1 cellular context compared by ENCODE assay signal in genomic region chr5:120517607-120518252, GRCh38.
TF ChIP-seq lines count a peak whose summit lies in the region.

No MANE protein-coding gene starts in this region.

TF ChIP-seq in K562, 482 proteins besides CTCF, POLR2A, EP300 and RAD21 (continues in another document):
- TF ChIP-seq CBFA2T3 (IDR thresholded peaks at IDR 0.05): peak; percentile 19; the same call in 1 of the 2 replicates
- TF ChIP-seq, protein P1, sequence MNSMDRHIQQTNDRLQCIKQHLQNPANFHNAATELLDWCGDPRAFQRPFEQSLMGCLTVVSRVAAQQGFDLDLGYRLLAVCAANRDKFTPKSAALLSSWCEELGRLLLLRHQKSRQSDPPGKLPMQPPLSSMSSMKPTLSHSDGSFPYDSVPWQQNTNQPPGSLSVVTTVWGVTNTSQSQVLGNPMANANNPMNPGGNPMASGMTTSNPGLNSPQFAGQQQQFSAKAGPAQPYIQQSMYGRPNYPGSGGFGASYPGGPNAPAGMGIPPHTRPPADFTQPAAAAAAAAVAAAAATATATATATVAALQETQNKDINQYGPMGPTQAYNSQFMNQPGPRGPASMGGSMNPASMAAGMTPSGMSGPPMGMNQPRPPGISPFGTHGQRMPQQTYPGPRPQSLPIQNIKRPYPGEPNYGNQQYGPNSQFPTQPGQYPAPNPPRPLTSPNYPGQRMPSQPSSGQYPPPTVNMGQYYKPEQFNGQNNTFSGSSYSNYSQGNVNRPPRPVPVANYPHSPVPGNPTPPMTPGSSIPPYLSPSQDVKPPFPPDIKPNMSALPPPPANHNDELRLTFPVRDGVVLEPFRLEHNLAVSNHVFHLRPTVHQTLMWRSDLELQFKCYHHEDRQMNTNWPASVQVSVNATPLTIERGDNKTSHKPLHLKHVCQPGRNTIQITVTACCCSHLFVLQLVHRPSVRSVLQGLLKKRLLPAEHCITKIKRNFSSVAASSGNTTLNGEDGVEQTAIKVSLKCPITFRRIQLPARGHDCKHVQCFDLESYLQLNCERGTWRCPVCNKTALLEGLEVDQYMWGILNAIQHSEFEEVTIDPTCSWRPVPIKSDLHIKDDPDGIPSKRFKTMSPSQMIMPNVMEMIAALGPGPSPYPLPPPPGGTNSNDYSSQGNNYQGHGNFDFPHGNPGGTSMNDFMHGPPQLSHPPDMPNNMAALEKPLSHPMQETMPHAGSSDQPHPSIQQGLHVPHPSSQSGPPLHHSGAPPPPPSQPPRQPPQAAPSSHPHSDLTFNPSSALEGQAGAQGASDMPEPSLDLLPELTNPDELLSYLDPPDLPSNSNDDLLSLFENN (IDR thresholded peaks at IDR 0.05; ENCODE audit: low read depth in 2 of 2, low read length in 2 of 2): no peak
- TF ChIP-seq ZNF699 (CRISPR knock-in tag; IDR thresholded peaks at IDR 0.05; ENCODE audit: insufficient replicate concordance): no peak
- no peak for TF ChIP-seq STAG1 (CRISPR knock-in tag; IDR thresholded peaks at IDR 0.05; ENCODE audit: borderline replicate concordance)
- no peak for TF ChIP-seq TEAD4 (IDR thresholded peaks at IDR 0.05; ENCODE audit: low read length)
- no peak for TF ChIP-seq TEAD4 (CRISPR knock-in tag; IDR thresholded peaks at IDR 0.05; ENCODE audit: borderline replicate concordance)
- TF ChIP-seq HNRNPLL (IDR thresholded peaks at IDR 0.05; ENCODE audit: low read depth, low read length, poor library complexity, severe bottlenecking): no peak
- no peak for TF ChIP-seq ZNF274 (IDR thresholded peaks at IDR 0.05; ENCODE audit: borderline replicate concordance, low read depth, low read length)
- TF ChIP-seq ZNF77 (CRISPR knock-in tag; IDR thresholded peaks at IDR 0.05): no peak
- no peak for TF ChIP-seq ZSCAN29 (IDR thresholded peaks at IDR 0.05)
- no peak for TF ChIP-seq NONO (IDR thresholded peaks at IDR 0.05; ENCODE audit: low read depth in 2 of 2, low read length in 1 of 2)
- TF ChIP-seq HOMEZ (CRISPR knock-in tag; IDR thresholded peaks at IDR 0.05): no peak
- TF ChIP-seq, protein P2, sequence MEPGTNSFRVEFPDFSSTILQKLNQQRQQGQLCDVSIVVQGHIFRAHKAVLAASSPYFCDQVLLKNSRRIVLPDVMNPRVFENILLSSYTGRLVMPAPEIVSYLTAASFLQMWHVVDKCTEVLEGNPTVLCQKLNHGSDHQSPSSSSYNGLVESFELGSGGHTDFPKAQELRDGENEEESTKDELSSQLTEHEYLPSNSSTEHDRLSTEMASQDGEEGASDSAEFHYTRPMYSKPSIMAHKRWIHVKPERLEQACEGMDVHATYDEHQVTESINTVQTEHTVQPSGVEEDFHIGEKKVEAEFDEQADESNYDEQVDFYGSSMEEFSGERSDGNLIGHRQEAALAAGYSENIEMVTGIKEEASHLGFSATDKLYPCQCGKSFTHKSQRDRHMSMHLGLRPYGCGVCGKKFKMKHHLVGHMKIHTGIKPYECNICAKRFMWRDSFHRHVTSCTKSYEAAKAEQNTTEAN (CRISPR knock-in tag; IDR thresholded peaks at IDR 0.05): no peak
- no peak for TF ChIP-seq RBM15 (IDR thresholded peaks at IDR 0.05; ENCODE audit: insufficient read depth, low read length)
- peak; percentile 19; the same call in 1 of the 2 replicates for TF ChIP-seq ARID1B (IDR thresholded peaks at IDR 0.05)
- TF ChIP-seq FOXP1 (CRISPR knock-in tag; IDR thresholded peaks at IDR 0.05): no peak
- TF ChIP-seq ZNF695 (CRISPR knock-in tag; IDR thresholded peaks at IDR 0.05): no peak
- no peak for TF ChIP-seq ZNF133 (CRISPR knock-in tag; IDR thresholded peaks at IDR 0.05)
- no peak for TF ChIP-seq BDP1 (IDR thresholded peaks at IDR 0.05; ENCODE audit: insufficient read depth, insufficient read length)
- no peak for TF ChIP-seq ILF3 (IDR thresholded peaks at IDR 0.05; ENCODE audit: borderline replicate concordance)
- TF ChIP-seq CUX1 (CRISPR knock-in tag; IDR thresholded peaks at IDR 0.05): no peak
- no peak for TF ChIP-seq ZNF449 (CRISPR knock-in tag; IDR thresholded peaks at IDR 0.05)
- TF ChIP-seq SAFB (IDR thresholded peaks at IDR 0.05; ENCODE audit: borderline replicate concordance, low read depth, low read length): no peak
- no peak for TF ChIP-seq CCNT2 (IDR thresholded peaks at IDR 0.05; ENCODE audit: borderline replicate concordance, extremely low read depth, insufficient read length, low read depth, low read length)
- no peak for TF ChIP-seq SIRT6 (IDR thresholded peaks at IDR 0.05; ENCODE audit: low read depth, low read length)
- no peak for TF ChIP-seq NCOA6 (IDR thresholded peaks at IDR 0.05)
- TF ChIP-seq SAFB2 (IDR thresholded peaks at IDR 0.05; ENCODE audit: borderline replicate concordance, low read depth, low read length, severe bottlenecking): no peak
- no peak for TF ChIP-seq CC2D1A (IDR thresholded peaks at IDR 0.05)
- no peak for TF ChIP-seq NRF1 (conservative IDR thresholded peaks at IDR 0.05 in 1 of 2, IDR thresholded peaks at IDR 0.05 in 1 of 2)
- TF ChIP-seq, protein P3, sequence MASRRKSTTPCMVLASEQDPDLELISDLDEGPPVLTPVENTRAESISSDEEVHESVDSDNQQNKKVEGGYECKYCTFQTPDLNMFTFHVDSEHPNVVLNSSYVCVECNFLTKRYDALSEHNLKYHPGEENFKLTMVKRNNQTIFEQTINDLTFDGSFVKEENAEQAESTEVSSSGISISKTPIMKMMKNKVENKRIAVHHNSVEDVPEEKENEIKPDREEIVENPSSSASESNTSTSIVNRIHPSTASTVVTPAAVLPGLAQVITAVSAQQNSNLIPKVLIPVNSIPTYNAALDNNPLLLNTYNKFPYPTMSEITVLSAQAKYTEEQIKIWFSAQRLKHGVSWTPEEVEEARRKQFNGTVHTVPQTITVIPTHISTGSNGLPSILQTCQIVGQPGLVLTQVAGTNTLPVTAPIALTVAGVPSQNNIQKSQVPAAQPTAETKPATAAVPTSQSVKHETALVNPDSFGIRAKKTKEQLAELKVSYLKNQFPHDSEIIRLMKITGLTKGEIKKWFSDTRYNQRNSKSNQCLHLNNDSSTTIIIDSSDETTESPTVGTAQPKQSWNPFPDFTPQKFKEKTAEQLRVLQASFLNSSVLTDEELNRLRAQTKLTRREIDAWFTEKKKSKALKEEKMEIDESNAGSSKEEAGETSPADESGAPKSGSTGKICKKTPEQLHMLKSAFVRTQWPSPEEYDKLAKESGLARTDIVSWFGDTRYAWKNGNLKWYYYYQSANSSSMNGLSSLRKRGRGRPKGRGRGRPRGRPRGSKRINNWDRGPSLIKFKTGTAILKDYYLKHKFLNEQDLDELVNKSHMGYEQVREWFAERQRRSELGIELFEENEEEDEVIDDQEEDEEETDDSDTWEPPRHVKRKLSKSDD (conservative IDR thresholded peaks at IDR 0.05; ENCODE audit: low read length): no peak
- TF ChIP-seq ZNF143 (CRISPR knock-in tag; IDR thresholded peaks at IDR 0.05): no peak
- TF ChIP-seq ATF1 (CRISPR knock-in tag; IDR thresholded peaks at IDR 0.05): no peak
- TF ChIP-seq ATF1 (tag; IDR thresholded peaks at IDR 0.05): 0 out of 2 replicates have a peak, but pooled peaks have one; percentile 18
- TF ChIP-seq ZNF354B (CRISPR knock-in tag; IDR thresholded peaks at IDR 0.05): no peak
- TF ChIP-seq, protein P4, sequence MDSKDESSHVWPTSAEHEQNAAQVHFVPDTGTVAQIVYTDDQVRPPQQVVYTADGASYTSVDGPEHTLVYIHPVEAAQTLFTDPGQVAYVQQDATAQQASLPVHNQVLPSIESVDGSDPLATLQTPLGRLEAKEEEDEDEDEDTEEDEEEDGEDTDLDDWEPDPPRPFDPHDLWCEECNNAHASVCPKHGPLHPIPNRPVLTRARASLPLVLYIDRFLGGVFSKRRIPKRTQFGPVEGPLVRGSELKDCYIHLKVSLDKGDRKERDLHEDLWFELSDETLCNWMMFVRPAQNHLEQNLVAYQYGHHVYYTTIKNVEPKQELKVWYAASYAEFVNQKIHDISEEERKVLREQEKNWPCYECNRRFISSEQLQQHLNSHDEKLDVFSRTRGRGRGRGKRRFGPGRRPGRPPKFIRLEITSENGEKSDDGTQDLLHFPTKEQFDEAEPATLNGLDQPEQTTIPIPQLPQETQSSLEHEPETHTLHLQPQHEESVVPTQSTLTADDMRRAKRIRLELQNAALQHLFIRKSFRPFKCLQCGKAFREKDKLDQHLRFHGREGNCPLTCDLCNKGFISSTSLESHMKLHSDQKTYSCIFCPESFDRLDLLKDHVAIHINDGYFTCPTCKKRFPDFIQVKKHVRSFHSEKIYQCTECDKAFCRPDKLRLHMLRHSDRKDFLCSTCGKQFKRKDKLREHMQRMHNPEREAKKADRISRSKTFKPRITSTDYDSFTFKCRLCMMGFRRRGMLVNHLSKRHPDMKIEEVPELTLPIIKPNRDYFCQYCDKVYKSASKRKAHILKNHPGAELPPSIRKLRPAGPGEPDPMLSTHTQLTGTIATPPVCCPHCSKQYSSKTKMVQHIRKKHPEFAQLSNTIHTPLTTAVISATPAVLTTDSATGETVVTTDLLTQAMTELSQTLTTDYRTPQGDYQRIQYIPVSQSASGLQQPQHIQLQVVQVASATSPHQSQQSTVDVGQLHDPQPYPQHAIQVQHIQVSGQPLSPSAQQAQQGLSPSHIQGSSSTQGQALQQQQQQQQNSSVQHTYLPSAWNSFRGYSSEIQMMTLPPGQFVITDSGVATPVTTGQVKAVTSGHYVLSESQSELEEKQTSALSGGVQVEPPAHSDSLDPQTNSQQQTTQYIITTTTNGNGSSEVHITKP (IDR thresholded peaks at IDR 0.05; ENCODE audit: partially characterized antibody): no peak
- no peak for TF ChIP-seq MEF2D (tag; conservative IDR thresholded peaks at IDR 0.05; ENCODE audit: low read depth)
- TF ChIP-seq POLR3A (IDR thresholded peaks at IDR 0.05; ENCODE audit: borderline replicate concordance, extremely low read depth, insufficient read depth, insufficient read length): no peak
- TF ChIP-seq ZNF830 (CRISPR knock-in tag; IDR thresholded peaks at IDR 0.05): no peak
- TF ChIP-seq KHSRP (IDR thresholded peaks at IDR 0.05): no peak
- no peak for TF ChIP-seq SMC3 (conservative IDR thresholded peaks at IDR 0.05; ENCODE audit: insufficient read depth, low read depth, low read length)
- TF ChIP-seq POLR2AphosphoS5 (IDR thresholded peaks at IDR 0.05; ENCODE audit: control insufficient read depth, insufficient read depth, low read depth, low read length): no peak
- TF ChIP-seq SMAD3 (CRISPR knock-in tag; conservative IDR thresholded peaks at IDR 0.05): no peak
- TF ChIP-seq PKNOX1 (IDR thresholded peaks at IDR 0.05): peak; percentile 66
